Comparison of ENCODE assay signal across 28 cellular contexts in the genomic region with DNA sequence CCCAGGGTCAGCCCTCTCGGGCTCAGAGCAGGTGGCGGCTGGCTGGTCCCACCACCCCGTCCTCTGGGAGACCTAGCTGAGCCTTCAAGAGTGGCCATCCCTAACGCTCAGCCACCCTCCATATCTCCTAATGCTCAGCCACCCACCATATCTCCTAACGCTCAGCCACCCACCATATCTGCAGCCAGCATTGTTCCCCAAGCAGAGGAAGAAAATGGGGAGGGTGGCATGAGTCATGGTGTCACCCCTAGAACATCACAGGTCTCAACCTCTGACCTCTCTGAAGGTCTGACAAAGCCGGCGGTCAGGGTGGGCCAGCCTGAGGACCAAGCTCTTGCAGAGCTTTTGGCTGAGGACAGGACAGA. TPM values are rescaled to one million over a fixed set of nuclear protein-coding genes. Genes with fewer than 3 reads are reported as not detected.
"Had no signal": no experiment of that assay in that cellular context is flagged by ENCODE, and none has a peak within 500 bp of the region (broad histone marks: within the 10 kb centered on the region; RNA-seq: fewer than 3 reads in every experiment).

No MANE protein-coding gene starts in this region.

- H3K27me3 ChIP-seq: SJCRH30 had no signal

- DNase-seq: activated CD4-positive, alpha-beta T cell treated with anti-CD3 and anti-CD28 coated beads, Interleukin-2, amount 10 ng/mL, durations not matched to agents 24 days and 14 days; activated CD4-positive, alpha-beta T cell treated with anti-CD3 and anti-CD28 coated beads, Interleukin-2, amount 50 U/mL, for 4 hours; activated CD8-positive, alpha-beta T cell treated with anti-CD3 and anti-CD28 coated beads for 36 hours; activated gamma-delta T cell; activated naive CD4-positive, alpha-beta T cell treated with Interleukin-2 at 50 U/mL for 16 hours; activated naive CD8-positive, alpha-beta T cell treated with anti-CD3 and anti-CD28 coated beads, Interleukin-2, amount 10 ng/mL, durations not matched to agents 7 days and 5 days; activated T-cell treated with anti-CD3 and anti-CD28 coated beads, Interleukin-2, amount 50 U/mL, for 1 hour; activated T-cell treated with anti-CD3 and anti-CD28 coated beads, Interleukin-2, amount 50 U/mL, for 72 hours; amygdala; NCI-H1105; NCI-H1417 treated with DMSO at 0.1 percent for 48 hours; NCI-H187 treated with DMSO at 0.1 percent for 48 hours; NCI-H2081; NCI-H226; NCI-H446 treated with DMSO at 0.1 percent for 48 hours; NCI-H524 treated with DMSO at 0.1 percent for 48 hours; SHP77; SK-N-SH had no signal

- FAIRE-seq: TTC549 had no signal

- ATAC-seq: activated CD8-positive, alpha-beta T cell treated with anti-CD3 and anti-CD28 coated beads for 36 hours; activated T-cell treated with anti-CD3 and anti-CD28 coated beads, Interleukin-2, amount 50 U/mL, for 72 hours; activated T-helper 17 cell treated with anti-CD3 and anti-CD28 coated beads, Interleukin-2, amount 50 U/mL, for 72 hours; Panc1 had no signal

- H3K36me3 ChIP-seq: ascending aorta, cardiac muscle cell, SJCRH30 had no signal

- H3K4me3 ChIP-seq: ascending aorta, cardiac muscle cell had no signal

- H3K9me3 ChIP-seq: ascending aorta, SJCRH30, SK-N-SH had no signal

- H3K9ac ChIP-seq: SK-N-SH had no signal

- H3K4me1 ChIP-seq: ascending aorta had no signal

- H3K27ac ChIP-seq: ascending aorta, cardiac muscle cell had no signal

RNA-seq across cellular contexts. Expression of gene LHX3, which starts 14.7 kb away (rescaled TPM):
- total RNA-seq: activated CD4-positive, alpha-beta T cell treated with anti-CD3 and anti-CD28 coated beads, Interleukin-2, amount 10 ng/mL, durations not matched to agents 24 days and 14 days; activated CD8-positive, alpha-beta memory T cell treated with anti-CD3 and anti-CD28 coated beads for 36 hours; activated CD8-positive, alpha-beta T cell treated with anti-CD3 and anti-CD28 coated beads for 36 hours; activated naive CD8-positive, alpha-beta T cell treated with anti-CD3 and anti-CD28 coated beads, Interleukin-2, amount 10 ng/mL, durations not matched to agents 7 days and 5 days; ascending aorta; cardiac muscle cell; chondrocyte; M059J; RPMI7951; SJCRH30 had no signal
- polyA plus RNA-seq: cardiac muscle cell, SK-N-SH had no signal
